Comparison of ENCODE assay signal across 1 cellular context in genomic region chr15:39908186-39908585, GRCh38.
TF ChIP-seq lines count a peak whose summit lies in the region.

No MANE protein-coding gene starts in this region.

TF ChIP-seq in SK-N-SH, 30 proteins besides CTCF, POLR2A, EP300 and RAD21 (continued from another document):
- TF ChIP-seq, protein P1, sequence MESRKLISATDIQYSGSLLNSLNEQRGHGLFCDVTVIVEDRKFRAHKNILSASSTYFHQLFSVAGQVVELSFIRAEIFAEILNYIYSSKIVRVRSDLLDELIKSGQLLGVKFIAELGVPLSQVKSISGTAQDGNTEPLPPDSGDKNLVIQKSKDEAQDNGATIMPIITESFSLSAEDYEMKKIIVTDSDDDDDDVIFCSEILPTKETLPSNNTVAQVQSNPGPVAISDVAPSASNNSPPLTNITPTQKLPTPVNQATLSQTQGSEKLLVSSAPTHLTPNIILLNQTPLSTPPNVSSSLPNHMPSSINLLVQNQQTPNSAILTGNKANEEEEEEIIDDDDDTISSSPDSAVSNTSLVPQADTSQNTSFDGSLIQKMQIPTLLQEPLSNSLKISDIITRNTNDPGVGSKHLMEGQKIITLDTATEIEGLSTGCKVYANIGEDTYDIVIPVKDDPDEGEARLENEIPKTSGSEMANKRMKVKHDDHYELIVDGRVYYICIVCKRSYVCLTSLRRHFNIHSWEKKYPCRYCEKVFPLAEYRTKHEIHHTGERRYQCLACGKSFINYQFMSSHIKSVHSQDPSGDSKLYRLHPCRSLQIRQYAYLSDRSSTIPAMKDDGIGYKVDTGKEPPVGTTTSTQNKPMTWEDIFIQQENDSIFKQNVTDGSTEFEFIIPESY (IDR thresholded peaks at IDR 0.05; ENCODE audit: borderline replicate concordance, low read depth): no peak
- TF ChIP-seq SIN3A (IDR thresholded peaks at IDR 0.05; ENCODE audit: borderline replicate concordance, low read depth, low read length) (peak; percentile 54; the same call in 1 of the 2 replicates), TAF1 (IDR thresholded peaks at IDR 0.05; ENCODE audit: borderline replicate concordance, low read depth, low read length) (no peak), FOXM1 (IDR thresholded peaks at IDR 0.05; ENCODE audit: low read depth) (no peak), EZH2phosphoT487 (IDR thresholded peaks at IDR 0.05; ENCODE audit: borderline replicate concordance, low read depth) (no peak), USF2 (IDR thresholded peaks at IDR 0.05; ENCODE audit: borderline replicate concordance, low read depth, low read length) (no peak), FOXJ3 (CRISPR knock-in tag; IDR thresholded peaks at IDR 0.05) (no peak), RFX5 (IDR thresholded peaks at IDR 0.05; ENCODE audit: low read length) (no peak), YY1 (IDR thresholded peaks at IDR 0.05; ENCODE audit: low read depth) (no peak), TCF12 (IDR thresholded peaks at IDR 0.05) (peak; percentile 83), REST (IDR thresholded peaks at IDR 0.05; ENCODE audit: low read depth, low read length) (peak; percentile 13; the same call in 1 of the 2 replicates), NFIC (IDR thresholded peaks at IDR 0.05; ENCODE audit: borderline replicate concordance) (0 out of 2 replicates have a peak, but pooled peaks have one; percentile 21), JUND (IDR thresholded peaks at IDR 0.05) (peak; percentile 69), NRF1 (IDR thresholded peaks at IDR 0.05; ENCODE audit: low read depth, low read length) (no peak), GATA2 (CRISPR knock-in tag; IDR thresholded peaks at IDR 0.05) (no peak), RCOR1 (IDR thresholded peaks at IDR 0.05; ENCODE audit: low read length) (no peak), PBX3 (IDR thresholded peaks at IDR 0.05) (peak; percentile 62), MEF2A (IDR thresholded peaks at IDR 0.05; ENCODE audit: borderline replicate concordance, low read depth) (no peak), ELF1 (IDR thresholded peaks at IDR 0.05) (no peak), RXRA (IDR thresholded peaks at IDR 0.05; ENCODE audit: borderline replicate concordance, low read depth) (no peak), MXI1 (IDR thresholded peaks at IDR 0.05; ENCODE audit: low read depth, low read length) (no peak)
- TF ChIP-seq, protein P2, sequence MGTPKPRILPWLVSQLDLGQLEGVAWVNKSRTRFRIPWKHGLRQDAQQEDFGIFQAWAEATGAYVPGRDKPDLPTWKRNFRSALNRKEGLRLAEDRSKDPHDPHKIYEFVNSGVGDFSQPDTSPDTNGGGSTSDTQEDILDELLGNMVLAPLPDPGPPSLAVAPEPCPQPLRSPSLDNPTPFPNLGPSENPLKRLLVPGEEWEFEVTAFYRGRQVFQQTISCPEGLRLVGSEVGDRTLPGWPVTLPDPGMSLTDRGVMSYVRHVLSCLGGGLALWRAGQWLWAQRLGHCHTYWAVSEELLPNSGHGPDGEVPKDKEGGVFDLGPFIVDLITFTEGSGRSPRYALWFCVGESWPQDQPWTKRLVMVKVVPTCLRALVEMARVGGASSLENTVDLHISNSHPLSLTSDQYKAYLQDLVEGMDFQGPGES (IDR thresholded peaks at IDR 0.05; ENCODE audit: low read depth, low read length): no peak
- TF ChIP-seq, protein P3, sequence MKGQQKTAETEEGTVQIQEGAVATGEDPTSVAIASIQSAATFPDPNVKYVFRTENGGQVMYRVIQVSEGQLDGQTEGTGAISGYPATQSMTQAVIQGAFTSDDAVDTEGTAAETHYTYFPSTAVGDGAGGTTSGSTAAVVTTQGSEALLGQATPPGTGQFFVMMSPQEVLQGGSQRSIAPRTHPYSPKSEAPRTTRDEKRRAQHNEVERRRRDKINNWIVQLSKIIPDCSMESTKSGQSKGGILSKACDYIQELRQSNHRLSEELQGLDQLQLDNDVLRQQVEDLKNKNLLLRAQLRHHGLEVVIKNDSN (IDR thresholded peaks at IDR 0.05; ENCODE audit: borderline replicate concordance, low read depth): no peak
- TF ChIP-seq, protein P4, sequence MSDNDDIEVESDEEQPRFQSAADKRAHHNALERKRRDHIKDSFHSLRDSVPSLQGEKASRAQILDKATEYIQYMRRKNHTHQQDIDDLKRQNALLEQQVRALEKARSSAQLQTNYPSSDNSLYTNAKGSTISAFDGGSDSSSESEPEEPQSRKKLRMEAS (IDR thresholded peaks at IDR 0.05; ENCODE audit: low read depth): peak; percentile 56; the same call in 1 of the 2 replicates
TF ChIP-seq in SK-N-SH: peak in this region for 9.
